In the genomic region with DNA sequence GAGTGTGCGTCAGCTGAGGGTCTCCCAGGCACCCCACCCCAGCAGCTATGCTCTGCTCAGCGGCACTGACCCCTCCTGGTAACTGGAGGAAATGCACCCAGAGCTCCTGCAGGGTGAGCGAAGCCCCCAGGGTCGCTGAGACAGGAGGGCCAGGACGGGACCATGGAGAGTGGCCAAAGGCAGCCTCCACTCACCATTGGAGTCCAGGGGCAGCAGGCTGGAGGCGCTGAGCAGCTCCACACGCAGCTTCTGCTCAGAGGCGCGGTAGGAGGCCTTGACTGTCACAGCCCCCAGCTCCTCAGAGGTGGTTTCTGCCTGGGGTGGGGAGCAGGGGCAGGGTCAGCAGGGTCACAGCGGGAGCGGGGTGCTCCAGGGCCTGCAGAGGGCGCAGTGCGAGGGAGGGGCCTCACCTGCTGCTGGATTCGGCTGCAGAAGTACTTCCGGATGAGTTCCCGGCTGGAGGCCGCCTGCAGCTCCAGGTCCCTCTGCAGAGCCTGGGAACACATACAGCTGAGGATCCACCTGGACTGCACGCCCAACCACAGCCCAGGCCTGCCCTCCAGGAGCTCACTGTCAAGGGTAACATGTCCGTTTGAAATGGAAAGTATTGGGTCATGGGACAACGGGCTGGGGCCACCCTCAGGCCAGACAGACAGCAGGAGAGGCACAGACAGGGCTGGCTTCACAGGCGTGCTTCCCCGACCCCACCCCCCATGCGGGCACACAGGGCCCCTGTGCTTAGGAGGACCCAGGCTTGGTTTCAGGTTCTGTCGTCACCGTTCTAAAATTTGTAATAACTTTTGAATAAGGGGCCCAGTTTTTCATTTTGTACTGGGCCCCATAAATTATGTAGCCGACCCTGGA, we compare ENCODE assay signal across 8 cellular contexts. TPM values are rescaled to one million over a fixed set of nuclear protein-coding genes. Genes with fewer than 3 reads are reported as not detected.
DNase-seq lines count a peak whose midpoint lies in the region; ATAC-seq and TF ChIP-seq lines count a peak whose summit lies in the region.

No MANE protein-coding gene starts in this region.

- no peak overlapping the region for H3K27ac ChIP-seq in heart right ventricle

- WGBS in heart right ventricle, 2 donors: 76 to 77% methylated on average over 26 of the region's 26 CpGs

- ATAC-seq in heart right ventricle (no peak), HG02973 (IDR thresholded peaks at IDR 0.05; ENCODE audit: unreplicated experiment) (no peak)

- no peak overlapping the region for H3K4me3 ChIP-seq in heart right ventricle
- H3K4me3 ChIP-seq in iPS-18c (ENCODE audit: insufficient read depth, low read depth, low read length): peak overlapping the region; percentile 31; the same call in 1 of the 2 replicates

- H3K27me3 ChIP-seq in heart right ventricle: no peaks in the 10 kb centered on the region

- no peak for DNase-seq in heart right ventricle
- no peak for DNase-seq in cardiac septum (ENCODE audit: low spot score)
- peak; percentile 36 for DNase-seq in activated T-cell treated with anti-CD3 and anti-CD28 coated beads for 1 hour (ENCODE audit: low read depth)
- no peak for DNase-seq in SW 1271 (lab: John Stamatoyannopoulos, UW)
- no peak for DNase-seq in cerebellum (ENCODE audit: low spot score)
- DNase-seq in NOMO-1 (lab: John Stamatoyannopoulos, UW; ENCODE audit: unreplicated experiment in 2 of 2): no peak

- no peaks in the 10 kb centered on the region for H3K9me3 ChIP-seq in heart right ventricle
- no peaks in the 10 kb centered on the region for H3K9me3 ChIP-seq in iPS-18c (ENCODE audit: control insufficient read depth, insufficient read depth, low read length)

- intact Hi-C loops in heart right ventricle (cut with DNase I): no loop called here
- intact Hi-C loops in cardiac septum (cut with DNase I): no loop called here

- peaks cover 17 to 53% (median 39%) of the 10 kb centered on the region in 9 donors for H3K4me1 ChIP-seq in heart right ventricle

- TF ChIP-seq CTCF in heart right ventricle (IDR thresholded peaks at IDR 0.05): peak in 8 of 9 donors; percentile 9 to 57 (median 42)

- peaks cover 0 to 88% (median 1%) of the 10 kb centered on the region in 9 donors for H3K36me3 ChIP-seq in heart right ventricle

RNA-seq across cellular contexts. Expression of gene UNC13D, which starts 13.8 kb away (rescaled TPM):
- 10 to 100 TPM in 3 of 10 donors, 1 to 10 TPM in 7; 5.5 to 20.7 (median 8.5) TPM for total RNA-seq in heart right ventricle
- polyA plus RNA-seq in heart right ventricle: 10 to 100 TPM in 1 of 2 donors, 1 to 10 TPM in 1; 3.0 to 12.6 TPM
- 7.9 TPM for total RNA-seq in cardiac septum
- 1.6 TPM for total RNA-seq in cerebellum

RNA-seq across cellular contexts. Expression of gene WBP2, which starts 24.7 kb away (rescaled TPM):
- total RNA-seq in heart right ventricle (100 to 1,000 TPM; 130 to 210 (median 173) TPM), cardiac septum (129 TPM), cerebellum (26.0 TPM)
- polyA plus RNA-seq in heart right ventricle: 100 to 1,000 TPM; 155 to 205 TPM

RNA-seq across cellular contexts. Expression of gene UNK, which starts 45.8 kb away (rescaled TPM):
- total RNA-seq in heart right ventricle (10 to 100 TPM; 11.6 to 19.1 (median 14.7) TPM), cardiac septum (16.8 TPM), cerebellum (72.0 TPM)
- polyA plus RNA-seq in heart right ventricle: 10 to 100 TPM; 12.9 to 21.3 TPM

RNA-seq across cellular contexts. Expression of gene TRIM47, which starts 48.0 kb away (rescaled TPM):
- total RNA-seq in heart right ventricle (10 to 100 TPM in 9 of 10 donors, 1 to 10 TPM in 1; 9.3 to 53.1 (median 21.5) TPM), cardiac septum (39.5 TPM), cerebellum (9.9 TPM)
- polyA plus RNA-seq in heart right ventricle: 10 to 100 TPM; 22.4 to 48.7 TPM
